Comparison of ENCODE assay signal across 27 cellular contexts in genomic region chr12:120936197-120936596, GRCh38. TPM values are rescaled to one million over a fixed set of nuclear protein-coding genes. Genes with fewer than 3 reads are reported as not detected.
A peak's percentile ranks its signal among the peaks of the same experiment; 100 is the strongest.
DNase-seq lines count a peak whose midpoint lies in the region; ATAC-seq and TF ChIP-seq lines count a peak whose summit lies in the region.
"Had no signal": no experiment of that assay in that cellular context is flagged by ENCODE, and none has a peak within 500 bp of the region (broad histone marks: within the 10 kb centered on the region; RNA-seq: fewer than 3 reads in every experiment).

No MANE protein-coding gene starts in this region.

- no peak overlapping the region for H3K4me3 ChIP-seq in NB4 (ENCODE audit: low read depth, low read length)
- no peak overlapping the region for H3K4me3 ChIP-seq in naive thymus-derived CD4-positive, alpha-beta T cell (ENCODE audit: low read length)
- H3K4me3 ChIP-seq in uterus: no peak overlapping the region
- H3K4me3 ChIP-seq: tibial nerve had no signal

- peaks cover 0 to 2% (median 1%) of the 10 kb centered on the region in 3 donors for H3K27me3 Mint-ChIP-seq in CD14-positive monocyte (ENCODE audit: low read depth in 3 of 3)
- H3K27me3 Mint-ChIP-seq in dendritic cell treated with granulocyte-macrophage colony-stimulating factor and Interleukin-4, amounts not matched to agents 40 ng/mL and 50 ng/mL, for 4 days: no peaks in the 10 kb centered on the region
- H3K27me3 Mint-ChIP-seq in naive thymus-derived CD4-positive, alpha-beta T cell: peaks cover 0 to 14% (median 5%) of the 10 kb centered on the region in 5 donors

- H3K9me3 ChIP-seq in naive thymus-derived CD4-positive, alpha-beta T cell (ENCODE audit: control insufficient read depth in 2 of 3, low read length in 3 of 3): no peaks in the 10 kb centered on the region
- no peaks in the 10 kb centered on the region for H3K9me3 ChIP-seq in uterus
- H3K9me3 ChIP-seq: tibial nerve had no signal

- H3K4me3 Mint-ChIP-seq in CD14-positive monocyte: peak overlapping the region; percentile 71 to 89
- peak overlapping the region; percentile 62 for H3K4me3 Mint-ChIP-seq in dendritic cell treated with granulocyte-macrophage colony-stimulating factor and Interleukin-4, amounts not matched to agents 40 ng/mL and 50 ng/mL, for 4 days
- no peak overlapping the region for H3K4me3 Mint-ChIP-seq in naive thymus-derived CD4-positive, alpha-beta T cell
- H3K4me3 Mint-ChIP-seq: central memory CD8-positive, alpha-beta T cell; nephron had no signal

- intact Hi-C loops in CD14-positive monocyte (cut with micrococcal nuclease): loop anchor here in 1 of 2 donors (5.0 kb wide), 1 partner anchor 79 kb away; no protein-coding TSS in a partner anchor
- intact Hi-C loops in dendritic cell treated with granulocyte-macrophage colony-stimulating factor and Interleukin-4, amounts not matched to agents 40 ng/mL and 50 ng/mL, for 4 days (cut with micrococcal nuclease): loop anchor here (2.0 kb wide), 1 partner anchor 31 kb away; the partner anchor contains the start of gene SPPL3
- intact Hi-C loops in naive thymus-derived CD4-positive, alpha-beta T cell (cut with micrococcal nuclease): no loop called here
- intact Hi-C loops in uterus (cut with DNase I; ENCODE audit: low total_unique reads): no loop called here

- H3K4me1 Mint-ChIP-seq in CD14-positive monocyte: peaks cover 80% of the 10 kb centered on the region
- peaks cover 84% of the 10 kb centered on the region for H3K4me1 Mint-ChIP-seq in dendritic cell treated with granulocyte-macrophage colony-stimulating factor and Interleukin-4, amounts not matched to agents 40 ng/mL and 50 ng/mL, for 4 days (ENCODE audit: low read depth)
- H3K4me1 Mint-ChIP-seq in naive thymus-derived CD4-positive, alpha-beta T cell: peaks cover 0 to 8% (median 0%) of the 10 kb centered on the region in 7 donors
- H3K4me1 Mint-ChIP-seq: central memory CD8-positive, alpha-beta T cell; nephron had no signal

- CTCF ChIA-PET in naive thymus-derived CD4-positive, alpha-beta T cell (lab: Charles Lee): interaction anchor here (0.6 kb wide), 1 partner anchor 240 kb away, joined by 4 read pairs; no protein-coding TSS in a partner anchor

- H3K27me3 ChIP-seq in naive thymus-derived CD4-positive, alpha-beta T cell (ENCODE audit: control insufficient read depth in 2 of 2, insufficient read depth in 2 of 2, low read length in 2 of 2): no peaks in the 10 kb centered on the region
- H3K27me3 ChIP-seq in uterus: no peaks in the 10 kb centered on the region
- H3K27me3 ChIP-seq: tibial nerve had no signal

- POLR2A ChIA-PET in naive thymus-derived CD4-positive, alpha-beta T cell (lab: Charles Lee): no interaction called here

- TF ChIP-seq POLR2A in NB4 (IDR thresholded peaks at IDR 0.05; ENCODE audit: extremely low read depth, insufficient read length): no peak
- TF ChIP-seq POLR2A in uterus (IDR thresholded peaks at IDR 0.05): no peak

- H3K4me1 ChIP-seq in naive thymus-derived CD4-positive, alpha-beta T cell (ENCODE audit: control insufficient read depth in 2 of 2, insufficient read depth in 2 of 2, low read length in 2 of 2): no peaks in the 10 kb centered on the region
- no peaks in the 10 kb centered on the region for H3K4me1 ChIP-seq in uterus
- H3K4me1 ChIP-seq: tibial nerve had no signal

- peak; percentile 54 for ATAC-seq in naive thymus-derived CD4-positive, alpha-beta T cell
- ATAC-seq in HG03175 (IDR thresholded peaks at IDR 0.05; ENCODE audit: unreplicated experiment): no peak
- no peak for ATAC-seq in GM21619 (IDR thresholded peaks at IDR 0.05; ENCODE audit: unreplicated experiment)
- ATAC-seq: stimulated activated naive CD8-positive, alpha-beta T cell treated with anti-CD3 and anti-CD28 coated beads, Interleukin-15, Interleukin-2, amounts not matched to agents 100 U/mL and 50 U/mL, for 24 hours had no signal

- H3K9me3 Mint-ChIP-seq in CD14-positive monocyte: peaks cover 0 to 3% (median 0%) of the 10 kb centered on the region in 7 donors
- no peaks in the 10 kb centered on the region for H3K9me3 Mint-ChIP-seq in dendritic cell treated with granulocyte-macrophage colony-stimulating factor and Interleukin-4, amounts not matched to agents 40 ng/mL and 50 ng/mL, for 4 days
- H3K9me3 Mint-ChIP-seq in naive thymus-derived CD4-positive, alpha-beta T cell: no peaks in the 10 kb centered on the region
- H3K9me3 Mint-ChIP-seq: central memory CD8-positive, alpha-beta T cell; nephron had no signal

- H3K27ac Mint-ChIP-seq in CD14-positive monocyte: peak overlapping the region; percentile 84 to 95 (median 90)
- H3K27ac Mint-ChIP-seq in dendritic cell treated with granulocyte-macrophage colony-stimulating factor and Interleukin-4, amounts not matched to agents 40 ng/mL and 50 ng/mL, for 4 days: peak overlapping the region; percentile 86
- H3K27ac Mint-ChIP-seq in naive thymus-derived CD4-positive, alpha-beta T cell: peak overlapping the region in 1 of 9 donors; percentile 1
- H3K27ac Mint-ChIP-seq: nephron had no signal

- no peak for TF ChIP-seq CTCF in CD14-positive monocyte (IDR thresholded peaks at IDR 0.05)
- TF ChIP-seq CTCF in NB4 (IDR thresholded peaks at IDR 0.05; ENCODE audit: low read depth, low read length): no peak
- TF ChIP-seq CTCF in uterus (IDR thresholded peaks at IDR 0.05): no peak

- DNase-seq in CD14-positive monocyte (ENCODE audit: low spot score) (peak; percentile 59), NB4 (ENCODE audit: low read depth) (peak; percentile 48), uterus (no peak), caudate nucleus (lab: John Stamatoyannopoulos, UW) (no peak)
- no peak for DNase-seq in naive thymus-derived CD4-positive, alpha-beta T cell
- DNase-seq: activated CD4-positive, alpha-beta T cell treated with anti-CD3 and anti-CD28 coated beads, Interleukin-2, amount 50 U/mL, for 1 hour; activated CD8-positive, alpha-beta memory T cell treated with anti-CD3 and anti-CD28 coated beads, Interleukin-2, amount 50 U/mL, for 48 hours; activated gamma-delta T cell treated with Interleukin-2 at 50 U/mL for 16 hours; DMS79; foreskin fibroblast; kidney; mesendoderm; NCI-H1417; NCI-H2107; NCI-H510A; stimulated activated CD4-positive, alpha-beta T cell treated with anti-CD3 and anti-CD28 coated beads, Interleukin-2, amount 100 ng/mL, for 24 hours; stimulated activated naive CD8-positive, alpha-beta T cell treated with anti-CD3 and anti-CD28 coated beads, Interleukin-15, Interleukin-2, amounts not matched to agents 100 U/mL and 50 U/mL, for 24 hours had no signal

- H3K27ac ChIP-seq in naive thymus-derived CD4-positive, alpha-beta T cell (ENCODE audit: low read depth, low read length): no peak overlapping the region
- no peak overlapping the region for H3K27ac ChIP-seq in uterus
- H3K27ac ChIP-seq in caudate nucleus (ENCODE audit: low read depth, low read length): no peak overlapping the region
- H3K27ac ChIP-seq: KMS-11, RWPE1 had no signal

- H3K36me3 Mint-ChIP-seq in CD14-positive monocyte: no peaks in the 10 kb centered on the region
- H3K36me3 Mint-ChIP-seq in dendritic cell treated with granulocyte-macrophage colony-stimulating factor and Interleukin-4, amounts not matched to agents 40 ng/mL and 50 ng/mL, for 4 days (ENCODE audit: low read depth): no peaks in the 10 kb centered on the region
- no peaks in the 10 kb centered on the region for H3K36me3 Mint-ChIP-seq in naive thymus-derived CD4-positive, alpha-beta T cell

- no peaks in the 10 kb centered on the region for H3K36me3 ChIP-seq in naive thymus-derived CD4-positive, alpha-beta T cell (ENCODE audit: control insufficient read depth in 2 of 3, insufficient read depth in 3 of 3, low read length in 3 of 3)
- H3K36me3 ChIP-seq in uterus: no peaks in the 10 kb centered on the region
- H3K36me3 ChIP-seq: tibial nerve had no signal

RNA-seq across cellular contexts. Expression of gene SPPL3, which starts 32.0 kb away (rescaled TPM):
- 10 to 100 TPM; 14.5 to 18.6 TPM for polyA plus RNA-seq in CD14-positive monocyte
- total RNA-seq in naive thymus-derived CD4-positive, alpha-beta T cell: 10 to 100 TPM; 34.9 to 51.8 (median 48.2) TPM
- 10 to 100 TPM; 22.8 to 24.7 TPM for polyA plus RNA-seq in naive thymus-derived CD4-positive, alpha-beta T cell
- total RNA-seq in uterus: 10 to 100 TPM in 3 of 4 donors, 1 to 10 TPM in 1; 5.4 to 82.7 (median 23.2) TPM

RNA-seq across cellular contexts. Expression of gene HNF1A, which starts 42.1 kb away (rescaled TPM):
- polyA plus RNA-seq in CD14-positive monocyte: not detected
- not detected for total RNA-seq in naive thymus-derived CD4-positive, alpha-beta T cell
- not detected for polyA plus RNA-seq in naive thymus-derived CD4-positive, alpha-beta T cell
- 10 to 100 TPM in 1 of 4 donors, not detected in 3; 11.8 TPM for total RNA-seq in uterus
- total RNA-seq: H4, skeletal muscle tissue, tibial nerve had no signal

Comparison
In these comparisons a context has a peak if more than half of its experiments do, and no peak if none do; other contexts are left out.
1. DNase-seq: peak in CD14-positive monocyte (single experiment) and NB4 (single experiment); none in naive thymus-derived CD4-positive, alpha-beta T cell (0 of 9), uterus (0 of 2) and caudate nucleus (0 of 61).
2. H3K4me3 Mint-ChIP-seq: peak in CD14-positive monocyte (2 of 2) and dendritic cell treated with granulocyte-macrophage colony-stimulating factor and Interleukin-4, amounts not matched to agents 40 ng/mL and 50 ng/mL, for 4 days (single experiment); none in naive thymus-derived CD4-positive, alpha-beta T cell (0 of 10).